In the genomic region with DNA sequence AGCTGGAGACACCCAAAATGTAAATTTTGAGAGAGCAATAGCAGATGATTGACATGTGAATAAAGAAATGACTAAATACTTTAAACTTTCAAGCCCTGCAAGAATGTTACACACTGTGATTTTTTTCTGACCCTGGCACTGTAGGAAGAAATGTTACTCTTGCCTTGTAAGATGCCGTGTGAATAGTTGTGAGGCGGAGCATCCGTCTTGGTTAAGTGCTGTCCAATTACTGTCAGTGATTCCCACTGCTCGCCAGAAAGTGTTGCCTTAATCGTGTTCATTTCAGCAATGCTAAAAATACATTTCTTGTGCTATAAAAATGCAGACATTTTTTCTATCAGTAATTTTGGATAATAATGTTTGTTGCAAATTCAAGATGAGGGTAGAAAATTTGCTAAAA, we compare ENCODE assay signal across 19 cellular contexts.
DNase-seq lines count a peak whose midpoint lies in the region; ATAC-seq and TF ChIP-seq lines count a peak whose summit lies in the region.
"Had no signal": no experiment of that assay in that cellular context is flagged by ENCODE, and none has a peak within 500 bp of the region (broad histone marks: within the 10 kb centered on the region; RNA-seq: fewer than 3 reads in every experiment).

No MANE protein-coding gene starts in this region.

- no peaks in the 10 kb centered on the region for H3K27me3 ChIP-seq in PC-9 (ENCODE audit: insufficient read depth, low read depth)
- H3K27me3 ChIP-seq: BE2C had no signal

- no peaks in the 10 kb centered on the region for H3K36me3 ChIP-seq in PC-9 (ENCODE audit: low read depth)
- H3K36me3 ChIP-seq: BE2C, HAP-1 had no signal

- no peak overlapping the region for H3K27ac ChIP-seq in PC-9

- CTCF ChIA-PET in PC-9 (lab: Charles Lee), result no interaction called here

- no TSS peak for BruUV-seq in PC-9 (replicated peaks; lab: Mats Ljungman, UMichigan)

- H3K4me2 ChIP-seq in PC-9, result no peak overlapping the region

- H3K9me3 ChIP-seq in PC-9 (ENCODE audit: insufficient read depth, low read depth), result no peaks in the 10 kb centered on the region
- H3K9me3 ChIP-seq: BE2C, HAP-1 had no signal

- TF ChIP-seq CTCF in choroid plexus epithelial cell (conservative IDR thresholded peaks at IDR 0.05; ENCODE audit: low read depth, low read length), result no peak
- TF ChIP-seq CTCF in PC-9 (conservative IDR thresholded peaks at IDR 0.05), result no peak

- no peaks in the 10 kb centered on the region for H3K79me2 ChIP-seq in PC-9 (ENCODE audit: low read depth)

- no peaks in the 10 kb centered on the region for H3F3A ChIP-seq in PC-9 (ENCODE audit: insufficient read depth, low read depth)

- POLR2A ChIA-PET in PC-9 (lab: Charles Lee; ENCODE audit: unreplicated experiment), result no interaction called here

- no peak for ATAC-seq in HG03460 (IDR thresholded peaks at IDR 0.05; ENCODE audit: unreplicated experiment)
- ATAC-seq: GM12878 had no signal

- H3K4me1 ChIP-seq in PC-9 (replicated peaks; ENCODE audit: insufficient read depth), result no peaks in the 10 kb centered on the region
- H3K4me1 ChIP-seq: HAP-1 had no signal

- H4K20me1 ChIP-seq in PC-9 (ENCODE audit: insufficient read depth), result no peaks in the 10 kb centered on the region

- no peaks in the 10 kb centered on the region for H3K9me2 ChIP-seq in PC-9 (ENCODE audit: insufficient read depth)

- intact Hi-C loops in PC-9 (cut with micrococcal nuclease; ENCODE audit: unreplicated experiment), result no loop called here

- H3K4me3 ChIP-seq in choroid plexus epithelial cell (ENCODE audit: low read depth, low read length) (no peak overlapping the region), PC-9 (no peak overlapping the region)
- H3K4me3 ChIP-seq: GM12878, HAP-1 had no signal

- peak; percentile 65 for DNase-seq in astrocyte of the hippocampus (ENCODE audit: low read depth, low spot score)
- peak; percentile 13 for DNase-seq in choroid plexus epithelial cell (ENCODE audit: low read depth)
- peak; percentile 56 for DNase-seq in putamen (ENCODE audit: low spot score)
- no peak for DNase-seq in PC-9
- no peak for DNase-seq in NCI-H446 (lab: John Stamatoyannopoulos, UW)
- DNase-seq: ACHN; BE2C; C1 segment of cervical spinal cord; CD4-positive, CD25-positive, alpha-beta regulatory T cell; CD8-positive, alpha-beta memory T cell; COR-L47; DMS 273 treated with DMSO at 0.1 percent for 48 hours; DMS53; DND-41; EL; IMR-90 had no signal

- H2AFZ ChIP-seq in PC-9, result no peak overlapping the region

Comparison
In these comparisons a context has a peak if more than half of its experiments do, and no peak if none do; other contexts are left out.
1. DNase-seq: peak in astrocyte of the hippocampus (single experiment), choroid plexus epithelial cell (single experiment) and putamen (single experiment); none in PC-9 (0 of 2) and NCI-H446 (0 of 2).